In the genomic region with DNA sequence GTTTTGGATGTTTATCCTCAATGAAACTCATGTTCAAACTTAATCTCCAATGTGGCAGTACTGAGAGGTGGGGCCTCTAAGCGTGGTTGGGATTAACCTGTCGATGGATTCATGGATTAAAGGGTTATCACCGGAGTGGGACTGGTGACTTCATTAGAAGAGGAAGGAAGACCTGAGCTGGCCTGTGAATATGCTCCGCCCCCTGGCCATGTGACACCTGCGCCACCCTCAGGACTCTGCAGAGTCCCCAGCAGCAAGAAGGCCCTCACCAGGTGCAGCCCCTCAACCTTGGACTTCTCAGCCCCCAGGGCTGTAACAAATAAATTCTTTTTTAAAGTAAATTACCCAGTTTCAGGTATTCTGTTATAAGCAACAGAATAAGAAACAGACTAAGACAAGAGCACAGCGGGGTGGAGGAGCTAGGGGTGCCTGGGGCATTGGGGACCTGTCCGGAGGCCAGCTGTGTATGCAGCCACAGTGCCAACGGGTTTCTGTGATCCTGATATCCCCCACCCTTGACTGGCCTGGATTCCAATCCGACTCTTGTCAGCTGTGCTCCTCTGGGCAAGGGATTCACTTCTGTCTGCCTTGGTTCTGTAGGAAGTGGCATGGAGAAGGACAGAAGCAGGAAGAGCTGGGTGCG, we compare ENCODE assay signal across 14 cellular contexts.
"Had no signal": no experiment of that assay in that cellular context is flagged by ENCODE, and none has a peak within 500 bp of the region (broad histone marks: within the 10 kb centered on the region; RNA-seq: fewer than 3 reads in every experiment).

No MANE protein-coding gene starts in this region.

- H3K27ac Mint-ChIP-seq: stimulated activated naive CD8-positive, alpha-beta T cell treated with anti-CD3 and anti-CD28 coated beads, Interleukin-15, amount 100 ng/mL, for 72 hours; T-helper 17 cell had no signal

- H3K9me3 ChIP-seq: esophagus muscularis mucosa, pancreas, thoracic aorta had no signal

- H3K4me3 Mint-ChIP-seq: activated naive CD8-positive, alpha-beta T cell treated with anti-CD3 and anti-CD28 coated beads, Interleukin-2, amount 10 ng/mL, durations not matched to agents 7 days and 5 days; nephron progenitor cell; stimulated activated naive CD8-positive, alpha-beta T cell treated with anti-CD3 and anti-CD28 coated beads, Interleukin-15, amount 100 ng/mL, for 72 hours; T-helper 17 cell had no signal

- DNase-seq: activated CD4-positive, alpha-beta T cell treated with anti-CD3 and anti-CD28 coated beads, Interleukin-2, amount 50 U/mL, for 48 hours; activated CD4-positive, CD25-positive, alpha-beta regulatory T cell treated with anti-CD3 and anti-CD28 coated beads, Interleukin-2, amount 50 U/mL, for 72 hours; activated naive CD8-positive, alpha-beta T cell treated with anti-CD3 and anti-CD28 coated beads, Interleukin-2, amount 10 ng/mL, durations not matched to agents 7 days and 5 days; anterior cingulate cortex; glutamatergic neuron; nephron progenitor cell; pancreas; stimulated activated CD4-positive, alpha-beta T cell treated with anti-CD3 and anti-CD28 coated beads, Interleukin-4, amount 100 ng/mL, for 1 hour; stimulated activated CD8-positive, alpha-beta memory T cell treated with anti-CD3 and anti-CD28 coated beads, Interleukin-4, amount 100 ng/mL, for 48 hours; stimulated activated naive CD8-positive, alpha-beta T cell treated with anti-CD3 and anti-CD28 coated beads, Interleukin-15, amount 100 ng/mL, for 72 hours; T-helper 17 cell had no signal

- ATAC-seq: pancreas; stimulated activated naive CD8-positive, alpha-beta T cell treated with anti-CD3 and anti-CD28 coated beads, Interleukin-15, amount 100 ng/mL, for 72 hours; T-helper 17 cell had no signal

- H3K36me3 ChIP-seq: esophagus muscularis mucosa, pancreas, thoracic aorta had no signal

- FAIRE-seq: pancreas, TTC549 had no signal

- H3K27me3 ChIP-seq: esophagus muscularis mucosa, pancreas had no signal

- H3K9me3 Mint-ChIP-seq: activated naive CD8-positive, alpha-beta T cell treated with anti-CD3 and anti-CD28 coated beads, Interleukin-2, amount 10 ng/mL, durations not matched to agents 7 days and 5 days; stimulated activated naive CD8-positive, alpha-beta T cell treated with anti-CD3 and anti-CD28 coated beads, Interleukin-15, amount 100 ng/mL, for 72 hours had no signal

- H3K4me3 ChIP-seq: esophagus muscularis mucosa, pancreas, thoracic aorta had no signal

- H3K27ac ChIP-seq: pancreas, thoracic aorta had no signal

- H3K27me3 Mint-ChIP-seq: activated naive CD8-positive, alpha-beta T cell treated with anti-CD3 and anti-CD28 coated beads, Interleukin-2, amount 10 ng/mL, durations not matched to agents 7 days and 5 days; stimulated activated naive CD8-positive, alpha-beta T cell treated with anti-CD3 and anti-CD28 coated beads, Interleukin-15, amount 100 ng/mL, for 72 hours had no signal
